10 cellular contexts compared by ENCODE assay signal in genomic region chr9:136859821-136860269, GRCh38. TPM values are rescaled to one million over a fixed set of nuclear protein-coding genes. Genes with fewer than 3 reads are reported as not detected.
DNase-seq lines count a peak whose midpoint lies in the region; ATAC-seq, FAIRE-seq and TF ChIP-seq lines count a peak whose summit lies in the region.
"Had no signal": no experiment of that assay in that cellular context is flagged by ENCODE, and none has a peak within 500 bp of the region (broad histone marks: within the 10 kb centered on the region; RNA-seq: fewer than 3 reads in every experiment).

No MANE protein-coding gene starts in this region.

- TF ChIP-seq CTCF in K562 (IDR thresholded peaks at IDR 0.05 in 2 of 3, conservative IDR thresholded peaks at IDR 0.05 in 1 of 3; ENCODE audit: insufficient read depth in 2 of 3, low read depth in 1 of 3, low read length in 3 of 3) (no peak), endothelial cell (IDR thresholded peaks at IDR 0.05; ENCODE audit: unreplicated experiment) (no peak)

- peaks cover under 1% of the 10 kb centered on the region for H3K4me1 Mint-ChIP-seq in endothelial cell (ENCODE audit: unreplicated experiment)

- H3K4me3 ChIP-seq in BLaER1: peak overlapping the region; percentile 4
- no peak overlapping the region for H3K4me3 ChIP-seq in K562
- peak overlapping the region; percentile 26 to 33 for H3K4me3 ChIP-seq in mucosa of rectum (ENCODE audit: low read length in 2 of 2)

- no peak for TF ChIP-seq EP300 in K562 (IDR thresholded peaks at IDR 0.05; ENCODE audit: low read length)

- no peak; the same call in 1 of the 2 replicates for TF ChIP-seq POLR2A in K562 (conservative IDR thresholded peaks at IDR 0.05)

- DNase-seq in K562 (ENCODE audit: extremely low read depth in 1 of 4, low spot score in 3 of 4) (no peak), endothelial cell (ENCODE audit: low spot score) (no peak), SIG-M5 (lab: John Stamatoyannopoulos, UW) (no peak), superior temporal gyrus (ENCODE audit: extremely low spot score) (no peak)
- DNase-seq: NCI-H2171 had no signal

- no peak overlapping the region for H3K4me3 Mint-ChIP-seq in endothelial cell (ENCODE audit: unreplicated experiment)
- H3K4me3 Mint-ChIP-seq: stimulated activated effector memory CD8-positive, alpha-beta T cell treated with anti-CD3 and anti-CD28 coated beads, Interleukin-12 subunit alpha, Interleukin-12 subunit beta, amount 100 ng/mL, for 72 hours had no signal

- CTCF ChIA-PET in K562 (lab: Yijun Ruan, JAX; ENCODE audit: low intra/inter-chr PET ratio): no interaction called here

- no peaks in the 10 kb centered on the region for H3K9me1 ChIP-seq in K562 (ENCODE audit: control insufficient read depth, insufficient read depth, low read length)

- POLR2A ChIA-PET in K562 (lab: Yijun Ruan, JAX): interaction anchor here (0.6 to 2.5 kb wide), 9 partner anchors 10 to 394 kb away, joined by 3 to 15 read pairs (median 4); partner anchors contain the start of genes AJM1 and TRAF2

- peaks cover 8% of the 10 kb centered on the region for H3K36me3 Mint-ChIP-seq in endothelial cell (ENCODE audit: low read depth, unreplicated experiment)

- intact Hi-C loops in K562 (cut with micrococcal nuclease): no loop called here

- peaks cover 87% of the 10 kb centered on the region for H3K4me1 ChIP-seq in BLaER1
- H3K4me1 ChIP-seq in K562 (replicated peaks in 1 of 2; ENCODE audit: control insufficient read depth in 2 of 2, insufficient read depth in 2 of 2, low read length in 2 of 2): peaks cover under 1 to 62% of the 10 kb centered on the region in 2 experiments; a peak in 3 of 5 replicates
- peaks cover 48 to 54% of the 10 kb centered on the region in 2 donors for H3K4me1 ChIP-seq in mucosa of rectum (ENCODE audit: control insufficient read depth in 2 of 2, insufficient read depth in 2 of 2, low read length in 2 of 2)

- peaks cover 12% of the 10 kb centered on the region for H3K79me2 ChIP-seq in K562 (ENCODE audit: control insufficient read depth, insufficient read depth, low read length)

- H3K36me3 ChIP-seq in BLaER1 (peaks cover 61% of the 10 kb centered on the region), K562 (ENCODE audit: control insufficient read depth, insufficient read depth, low read length) (peaks cover 50% of the 10 kb centered on the region; the same call in 2 of the 3 replicates), mucosa of rectum (ENCODE audit: control insufficient read depth in 2 of 2, insufficient read depth in 2 of 2, low read length in 2 of 2) (peaks cover 30 to 34% of the 10 kb centered on the region in 2 donors)

- H3K4me2 ChIP-seq in BLaER1 (peak overlapping the region; percentile 95), K562 (ENCODE audit: insufficient read depth, low read length) (no peak overlapping the region)

- H3K27me3 ChIP-seq in BLaER1 (no peaks in the 10 kb centered on the region), K562 (ENCODE audit: control insufficient read depth in 2 of 2, insufficient read depth in 2 of 2, low read length in 2 of 2) (no peaks in the 10 kb centered on the region), mucosa of rectum (ENCODE audit: control insufficient read depth in 2 of 2, insufficient read depth in 2 of 2, low read length in 2 of 2) (no peaks in the 10 kb centered on the region)

- H3K9ac ChIP-seq in BLaER1 (peak overlapping the region; percentile 72; the same call in 1 of the 2 replicates), K562 (ENCODE audit: insufficient read depth in 1 of 2, low read depth in 2 of 2, low read length in 2 of 2) (peak overlapping the region in 1 of 2 experiments; percentile 31; a peak in 1 of 4 replicates), mucosa of rectum (ENCODE audit: low read depth in 1 of 2, low read length in 2 of 2) (peak overlapping the region; percentile 52 to 80)

- H3K27ac Mint-ChIP-seq in endothelial cell (ENCODE audit: unreplicated experiment): no peak overlapping the region

- no peak for TF ChIP-seq RAD21 in K562 (CRISPR knock-in tag; conservative IDR thresholded peaks at IDR 0.05 in 1 of 2, IDR thresholded peaks at IDR 0.05 in 1 of 2)

- no peak for FAIRE-seq in K562 (lab: Jason Lieb, UNC)
- FAIRE-seq: astrocyte had no signal

- H3K9me3 Mint-ChIP-seq in endothelial cell (ENCODE audit: unreplicated experiment): no peaks in the 10 kb centered on the region
- H3K9me3 Mint-ChIP-seq: stimulated activated effector memory CD8-positive, alpha-beta T cell treated with anti-CD3 and anti-CD28 coated beads, Interleukin-12 subunit alpha, Interleukin-12 subunit beta, amount 100 ng/mL, for 72 hours had no signal

- no TSS peak for BruUV-seq in K562 (replicated peaks; lab: Mats Ljungman, UMichigan)

- WGBS in K562 (ENCODE audit: insufficient coverage, low coverage, missing lambda C conversion rate): 66% methylated on average over 9 of the region's 12 CpGs

- in situ Hi-C loops in K562 (cut with MboI): no loop called here

- no peak overlapping the region for H2AFZ ChIP-seq in K562 (ENCODE audit: low read depth, low read length)

- H3K27ac ChIP-seq in BLaER1: peak overlapping the region; percentile 77
- H3K27ac ChIP-seq in K562 (ENCODE audit: extremely low read depth, low read depth, low read length): no peak overlapping the region
- H3K27ac ChIP-seq in mucosa of rectum (ENCODE audit: low read depth in 2 of 2, low read length in 2 of 2): peak overlapping the region; percentile 95 to 96

- H3K27me3 Mint-ChIP-seq in endothelial cell (ENCODE audit: unreplicated experiment): peaks cover 7% of the 10 kb centered on the region

- no peaks in the 10 kb centered on the region for H3K9me3 ChIP-seq in BLaER1
- no peaks in the 10 kb centered on the region for H3K9me3 ChIP-seq in K562 (replicated peaks; ENCODE audit: control insufficient read depth, insufficient read depth, low read depth, low read length)
- no peaks in the 10 kb centered on the region for H3K9me3 ChIP-seq in mucosa of rectum (ENCODE audit: control insufficient read depth in 2 of 2, low read length in 2 of 2)

- peaks cover 100% of the 10 kb centered on the region for H4K20me1 ChIP-seq in BLaER1
- H4K20me1 ChIP-seq in K562 (replicated peaks; ENCODE audit: control insufficient read depth, insufficient read depth, low read length): peaks cover 10% of the 10 kb centered on the region; the same call in 1 of the 2 replicates

- ATAC-seq in K562: peak; percentile 28
- ATAC-seq: activated CD4-positive, CD25-positive, alpha-beta regulatory T cell treated with anti-CD3 and anti-CD28 coated beads, Interleukin-2, amount 50 U/mL, for 24 hours; stimulated activated effector memory CD8-positive, alpha-beta T cell treated with anti-CD3 and anti-CD28 coated beads, Interleukin-12 subunit alpha, Interleukin-12 subunit beta, amount 100 ng/mL, for 72 hours had no signal

RNA-seq across cellular contexts. Expression of gene EDF1, which starts 6.3 kb away (rescaled TPM):
- 59.6 and 137 TPM in 2 replicates for total RNA-seq in K562 (2011; cell fraction: chromatin; rRNA removed; ENCODE audit: low replicate concordance)
- 95.8 and 97.7 TPM in 2 replicates for total RNA-seq in K562 (2011; cell fraction: nucleolus; rRNA removed)
- 83.2 and 87.5 TPM in 2 replicates for total RNA-seq in K562 (2011; cell fraction: nucleoplasm; rRNA removed)
- total RNA-seq in K562 (2014; rRNA removed): 532 and 564 TPM in 2 replicates
- 132 and 198 TPM in 2 replicates for total RNA-seq in K562 (2014; rRNA removed; fragmentation: Illumina TruSeq; extraction: Trizol)
- 363 and 368 TPM in 2 replicates for total RNA-seq in K562 (2015; rRNA removed; fragmentation: Illumina TruSeq; extraction: Trizol)
- total RNA-seq in K562 (2021): 302 and 324 TPM in 2 replicates
- 235 TPM in 2 replicates for polyA plus RNA-seq in K562 (2011; rRNA removed)
- 308 and 335 TPM in 2 replicates for polyA plus RNA-seq in K562 (2011; cell fraction: cytosol; rRNA removed)
- 223 and 253 TPM in 2 replicates for polyA plus RNA-seq in K562 (2011; cell fraction: nucleus; rRNA removed)
- 389 and 638 TPM in 2 replicates for polyA plus RNA-seq in K562 (2012)
- 318 and 384 TPM in 2 replicates for polyA plus RNA-seq in K562 (2014; fragmentation: Illumina TruSeq; extraction: Trizol)
- polyA plus RNA-seq in K562 (2014; fragmentation: Nextera tagmentation; extraction: Ambion mirVana): 100 to 1,000 TPM in 1 of 2 experiments, 10 to 100 TPM in 1; 81.0 to 108 TPM
- polyA plus RNA-seq in K562 (2014; rRNA removed): 526 and 558 TPM in 2 replicates
- polyA minus RNA-seq in K562 (2011; rRNA and poly(A)+ RNA removed): 128 and 129 TPM in 2 replicates
- polyA minus RNA-seq in K562 (2011; cell fraction: cytosol; rRNA and poly(A)+ RNA removed): 82.8 and 116 TPM in 2 replicates
- 37.3 and 41.4 TPM in 2 replicates for polyA minus RNA-seq in K562 (2011; cell fraction: nucleus; rRNA and poly(A)+ RNA removed)
- total RNA-seq in endothelial cell (ENCODE audit: unreplicated experiment): 286 TPM

RNA-seq across cellular contexts. Expression of gene MAMDC4, which starts 7.7 kb away (rescaled TPM):
- total RNA-seq in K562 (2011; cell fraction: chromatin; rRNA removed; ENCODE audit: low replicate concordance): 9.8 and 44.0 TPM in 2 replicates
- total RNA-seq in K562 (2011; cell fraction: nucleolus; rRNA removed): 38.6 and 45.4 TPM in 2 replicates
- 15.4 and 16.5 TPM in 2 replicates for total RNA-seq in K562 (2011; cell fraction: nucleoplasm; rRNA removed)
- total RNA-seq in K562 (2014; rRNA removed): 4.5 and 7.1 TPM in 2 replicates
- 0.10 and 0.47 TPM in 2 replicates for total RNA-seq in K562 (2014; rRNA removed; fragmentation: Illumina TruSeq; extraction: Trizol)
- 2.9 and 3.6 TPM in 2 replicates for total RNA-seq in K562 (2015; rRNA removed; fragmentation: Illumina TruSeq; extraction: Trizol)
- total RNA-seq in K562 (2021): 9.6 and 11.0 TPM in 2 replicates
- 1.3 and 3.6 TPM in 2 replicates for polyA plus RNA-seq in K562 (2011; rRNA removed)
- 0.74 and 2.6 TPM in 2 replicates for polyA plus RNA-seq in K562 (2011; cell fraction: cytosol; rRNA removed)
- polyA plus RNA-seq in K562 (2011; cell fraction: nucleus; rRNA removed): 45.8 and 94.5 TPM in 2 replicates
- polyA plus RNA-seq in K562 (2012): 6.9 and 15.2 TPM in 2 replicates
- 1.5 and 2.2 TPM in 2 replicates for polyA plus RNA-seq in K562 (2014; fragmentation: Illumina TruSeq; extraction: Trizol)
- under 1 TPM; 0.03 to 0.18 TPM for polyA plus RNA-seq in K562 (2014; fragmentation: Nextera tagmentation; extraction: Ambion mirVana)
- polyA plus RNA-seq in K562 (2014; rRNA removed): 7.9 and 10.8 TPM in 2 replicates
- 0.06 and 0.21 TPM in 2 replicates for polyA minus RNA-seq in K562 (2011; rRNA and poly(A)+ RNA removed)
- polyA minus RNA-seq in K562 (2011; cell fraction: cytosol; rRNA and poly(A)+ RNA removed): 1.1 and 1.5 TPM in 2 replicates
- polyA minus RNA-seq in K562 (2011; cell fraction: nucleus; rRNA and poly(A)+ RNA removed): 5.0 and 5.6 TPM in 2 replicates
- 10.0 TPM for total RNA-seq in endothelial cell (ENCODE audit: unreplicated experiment)

RNA-seq across cellular contexts. Expression of gene PHPT1, which starts 10.6 kb away (rescaled TPM):
- 45.1 and 180 TPM in 2 replicates for total RNA-seq in K562 (2011; cell fraction: chromatin; rRNA removed; ENCODE audit: low replicate concordance)
- 169 and 176 TPM in 2 replicates for total RNA-seq in K562 (2011; cell fraction: nucleolus; rRNA removed)
- 73.7 and 101 TPM in 2 replicates for total RNA-seq in K562 (2011; cell fraction: nucleoplasm; rRNA removed)
- total RNA-seq in K562 (2014; rRNA removed) (114 and 142 TPM in 2 replicates), K562 (2014; rRNA removed; fragmentation: Illumina TruSeq; extraction: Trizol) (16.4 and 20.9 TPM in 2 replicates), K562 (2015; rRNA removed; fragmentation: Illumina TruSeq; extraction: Trizol) (93.0 and 96.7 TPM in 2 replicates), K562 (2021) (126 and 135 TPM in 2 replicates), endothelial cell (ENCODE audit: unreplicated experiment) (134 TPM)
- polyA plus RNA-seq in K562 (2011; rRNA removed) (50.9 and 84.3 TPM in 2 replicates), K562 (2014; fragmentation: Illumina TruSeq; extraction: Trizol) (80.2 and 98.6 TPM in 2 replicates), K562 (2014; fragmentation: Nextera tagmentation; extraction: Ambion mirVana) (100 to 1,000 TPM; 131 to 166 TPM), K562 (2014; rRNA removed) (129 and 161 TPM in 2 replicates)
- 137 and 211 TPM in 2 replicates for polyA plus RNA-seq in K562 (2011; cell fraction: cytosol; rRNA removed)
- polyA plus RNA-seq in K562 (2011; cell fraction: nucleus; rRNA removed): 314 and 360 TPM in 2 replicates
- 124 and 150 TPM in 2 replicates for polyA plus RNA-seq in K562 (2012)
- 7.0 and 7.2 TPM in 2 replicates for polyA minus RNA-seq in K562 (2011; rRNA and poly(A)+ RNA removed)
- polyA minus RNA-seq in K562 (2011; cell fraction: cytosol; rRNA and poly(A)+ RNA removed): 19.4 and 27.9 TPM in 2 replicates
- polyA minus RNA-seq in K562 (2011; cell fraction: nucleus; rRNA and poly(A)+ RNA removed): 31.0 and 41.3 TPM in 2 replicates

RNA-seq across cellular contexts. Expression of gene AJM1, which starts 17.6 kb away (rescaled TPM):
- total RNA-seq in K562 (2011; cell fraction: chromatin; rRNA removed; ENCODE audit: low replicate concordance): 3.5 and 12.8 TPM in 2 replicates
- total RNA-seq in K562 (2011; cell fraction: nucleolus; rRNA removed): 13.2 and 13.6 TPM in 2 replicates
- 7.8 and 10.9 TPM in 2 replicates for total RNA-seq in K562 (2011; cell fraction: nucleoplasm; rRNA removed)
- 2.0 and 2.8 TPM in 2 replicates for total RNA-seq in K562 (2014; rRNA removed)
- 0.07 TPM in 1 of 2 replicates, not detected in the other for total RNA-seq in K562 (2014; rRNA removed; fragmentation: Illumina TruSeq; extraction: Trizol)
- total RNA-seq in K562 (2015; rRNA removed; fragmentation: Illumina TruSeq; extraction: Trizol): 0.83 and 0.94 TPM in 2 replicates
- 3.2 TPM in 2 replicates for total RNA-seq in K562 (2021)
- 0.46 and 1.1 TPM in 2 replicates for polyA plus RNA-seq in K562 (2011; rRNA removed)
- 0.49 and 1.00 TPM in 2 replicates for polyA plus RNA-seq in K562 (2011; cell fraction: cytosol; rRNA removed)
- polyA plus RNA-seq in K562 (2011; cell fraction: nucleus; rRNA removed): 11.7 and 16.6 TPM in 2 replicates
- polyA plus RNA-seq in K562 (2012): 2.1 and 4.3 TPM in 2 replicates
- 0.06 and 0.54 TPM in 2 replicates for polyA plus RNA-seq in K562 (2014; fragmentation: Illumina TruSeq; extraction: Trizol)
- polyA plus RNA-seq in K562 (2014; fragmentation: Nextera tagmentation; extraction: Ambion mirVana): under 1 TPM in 1 of 2 experiments, not detected in 1; 0.01 TPM
- 2.2 and 3.7 TPM in 2 replicates for polyA plus RNA-seq in K562 (2014; rRNA removed)
- 0.11 and 0.12 TPM in 2 replicates for polyA minus RNA-seq in K562 (2011; rRNA and poly(A)+ RNA removed)
- polyA minus RNA-seq in K562 (2011; cell fraction: cytosol; rRNA and poly(A)+ RNA removed): 0.86 and 1.3 TPM in 2 replicates
- 2.6 and 3.0 TPM in 2 replicates for polyA minus RNA-seq in K562 (2011; cell fraction: nucleus; rRNA and poly(A)+ RNA removed)
- total RNA-seq in endothelial cell (ENCODE audit: unreplicated experiment): 0.80 TPM

RNA-seq across cellular contexts. Expression of gene TRAF2, which starts 26.5 kb away (rescaled TPM):
- total RNA-seq in K562 (2011; cell fraction: chromatin; rRNA removed; ENCODE audit: low replicate concordance): 25.3 and 98.2 TPM in 2 replicates
- total RNA-seq in K562 (2011; cell fraction: nucleolus; rRNA removed): 71.7 TPM in 2 replicates
- 30.2 and 33.8 TPM in 2 replicates for total RNA-seq in K562 (2011; cell fraction: nucleoplasm; rRNA removed)
- total RNA-seq in K562 (2014; rRNA removed): 26.8 and 33.3 TPM in 2 replicates
- 5.9 and 9.1 TPM in 2 replicates for total RNA-seq in K562 (2014; rRNA removed; fragmentation: Illumina TruSeq; extraction: Trizol)
- total RNA-seq in K562 (2015; rRNA removed; fragmentation: Illumina TruSeq; extraction: Trizol): 26.6 and 28.2 TPM in 2 replicates
- 44.5 and 45.2 TPM in 2 replicates for total RNA-seq in K562 (2021)
- 17.3 and 24.9 TPM in 2 replicates for polyA plus RNA-seq in K562 (2011; rRNA removed)
- polyA plus RNA-seq in K562 (2011; cell fraction: cytosol; rRNA removed): 21.6 and 32.3 TPM in 2 replicates
- polyA plus RNA-seq in K562 (2011; cell fraction: nucleus; rRNA removed): 26.6 and 36.1 TPM in 2 replicates
- 22.1 and 24.0 TPM in 2 replicates for polyA plus RNA-seq in K562 (2012)
- 18.0 and 28.7 TPM in 2 replicates for polyA plus RNA-seq in K562 (2014; fragmentation: Illumina TruSeq; extraction: Trizol)
- under 1 TPM; 0.24 to 0.81 TPM for polyA plus RNA-seq in K562 (2014; fragmentation: Nextera tagmentation; extraction: Ambion mirVana)
- 33.6 and 44.2 TPM in 2 replicates for polyA plus RNA-seq in K562 (2014; rRNA removed)
- polyA minus RNA-seq in K562 (2011; rRNA and poly(A)+ RNA removed): 9.8 and 14.7 TPM in 2 replicates
- polyA minus RNA-seq in K562 (2011; cell fraction: cytosol; rRNA and poly(A)+ RNA removed): 26.8 and 28.5 TPM in 2 replicates
- 22.8 and 24.9 TPM in 2 replicates for polyA minus RNA-seq in K562 (2011; cell fraction: nucleus; rRNA and poly(A)+ RNA removed)
- 21.7 TPM for total RNA-seq in endothelial cell (ENCODE audit: unreplicated experiment)
